ENCODE assay signal across 11 cellular contexts in the genomic region with DNA sequence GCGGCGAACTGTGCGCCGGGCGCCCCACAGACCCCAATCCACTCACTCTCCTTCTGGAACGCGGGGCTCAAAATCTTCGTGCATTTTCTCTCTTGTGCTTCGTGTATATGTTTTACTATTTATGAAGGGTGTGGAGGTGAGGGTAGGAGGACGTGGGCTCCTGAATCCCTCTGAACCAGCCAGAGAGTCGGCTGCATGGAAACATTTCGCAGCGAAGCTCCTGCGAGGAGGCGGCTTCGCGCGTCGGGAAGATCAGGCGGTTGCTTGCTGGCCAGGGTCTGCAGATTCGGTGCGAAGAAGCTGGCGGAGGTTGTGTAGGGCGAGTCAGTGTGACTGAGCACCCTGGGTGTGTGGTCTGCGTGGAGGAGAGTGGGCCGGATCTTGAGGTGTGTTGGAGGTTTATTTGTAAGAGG. TPM values are rescaled to one million over a fixed set of nuclear protein-coding genes. Genes with fewer than 3 reads are reported as not detected.
DNase-seq lines count a peak whose midpoint lies in the region; ATAC-seq and TF ChIP-seq lines count a peak whose summit lies in the region.
"Had no signal": no experiment of that assay in that cellular context is flagged by ENCODE, and none has a peak within 500 bp of the region (broad histone marks: within the 10 kb centered on the region; RNA-seq: fewer than 3 reads in every experiment).

No MANE protein-coding gene starts in this region.

- no peaks in the 10 kb centered on the region for H3K9me3 ChIP-seq in hepatocyte (ENCODE audit: low read depth)
- H3K9me3 ChIP-seq in CD4-positive, alpha-beta T cell (ENCODE audit: control insufficient read depth, low read length): no peaks in the 10 kb centered on the region

- peaks cover 50% of the 10 kb centered on the region for H3K27me3 Mint-ChIP-seq in CD4-positive, alpha-beta T cell

- peak overlapping the region; percentile 96 for H2AFZ ChIP-seq in hepatocyte

- no peaks in the 10 kb centered on the region for H4K20me1 ChIP-seq in hepatocyte (ENCODE audit: insufficient read depth, poor library complexity, severe bottlenecking)

- H3K4me1 Mint-ChIP-seq in CD4-positive, alpha-beta T cell (ENCODE audit: low read depth): no peaks in the 10 kb centered on the region

- TF ChIP-seq CTCF in hepatocyte (IDR thresholded peaks at IDR 0.05; ENCODE audit: poor library complexity): no peak
- TF ChIP-seq CTCF in CD4-positive, alpha-beta T cell (IDR thresholded peaks at IDR 0.05): no peak

- H3K27ac ChIP-seq in hepatocyte: peak overlapping the region; percentile 91
- no peak overlapping the region for H3K27ac ChIP-seq in CD4-positive, alpha-beta T cell (ENCODE audit: low read depth, low read length)

- DNase-seq in ELF-1 (ENCODE audit: low read depth, low spot score) (peak; percentile 2), NCI-H526 treated with DMSO at 0.1 percent for 48 hours (lab: John Stamatoyannopoulos, UW) (peak; percentile 22), hepatocyte (ENCODE audit: low spot score) (peak; percentile 39), posterior cingulate gyrus (peak in 7 of 10 donors; percentile 17 to 90 (median 34)), kidney glomerular epithelial cell (lab: John Stamatoyannopoulos, UW) (no peak)
- DNase-seq in CD4-positive, alpha-beta T cell: no peak
- no peak for DNase-seq in activated CD4-positive, alpha-beta T cell treated with anti-CD3 and anti-CD28 coated beads, Interleukin-2, amount 50 U/mL, for 1 hour
- DNase-seq: activated CD4-positive, alpha-beta T cell treated with anti-CD3 and anti-CD28 coated beads, Interleukin-2, amount 50 U/mL, for 4 hours; PC-3 had no signal

- peaks cover 24% of the 10 kb centered on the region for H3K27me3 ChIP-seq in hepatocyte
- peaks cover 43% of the 10 kb centered on the region for H3K27me3 ChIP-seq in CD4-positive, alpha-beta T cell (ENCODE audit: control insufficient read depth, insufficient read depth, low read length)

- 4% methylated on average over 26 of the region's 26 CpGs for WGBS in hepatocyte (ENCODE audit: low lambda C conversion rate, missing lambda C conversion rate)

- POLR2A ChIA-PET in CD4-positive, alpha-beta T cell (lab: Charles Lee): no interaction called here

- intact Hi-C loops in posterior cingulate gyrus (cut with DNase I): no loop called here
- intact Hi-C loops in CD4-positive, alpha-beta T cell (cut with DNase I, micrococcal nuclease): no loop called here

- H3K4me3 Mint-ChIP-seq in CD4-positive, alpha-beta T cell: no peak overlapping the region

- no peak for ATAC-seq in CD4-positive, alpha-beta T cell (ENCODE audit: poor library complexity)
- ATAC-seq in HG02973 (IDR thresholded peaks at IDR 0.05; ENCODE audit: unreplicated experiment): no peak
- ATAC-seq: K562, PC-3 had no signal

- no peaks in the 10 kb centered on the region for H3K9me3 Mint-ChIP-seq in CD4-positive, alpha-beta T cell

- CTCF ChIA-PET in CD4-positive, alpha-beta T cell (lab: Charles Lee): no interaction called here

- no peaks in the 10 kb centered on the region for H3K9me2 ChIP-seq in hepatocyte (replicated peaks; ENCODE audit: insufficient read depth)

- H3K4me3 ChIP-seq in hepatocyte: peak overlapping the region; percentile 77
- H3K4me3 ChIP-seq: K562 had no signal

- no peaks in the 10 kb centered on the region for H3K36me3 Mint-ChIP-seq in CD4-positive, alpha-beta T cell (ENCODE audit: low read depth)

- no peaks in the 10 kb centered on the region for H3K36me3 ChIP-seq in hepatocyte (replicated peaks; ENCODE audit: insufficient read depth, low read depth)

- peak overlapping the region; percentile 95 for H3K4me2 ChIP-seq in hepatocyte

- H3K79me2 ChIP-seq in hepatocyte: peaks cover 42% of the 10 kb centered on the region

- peaks cover 6% of the 10 kb centered on the region for H3K4me1 ChIP-seq in hepatocyte (ENCODE audit: insufficient read depth)

- no peak overlapping the region for H3K27ac Mint-ChIP-seq in CD4-positive, alpha-beta T cell

RNA-seq across cellular contexts. Expression of a gene that starts 1.1 kb away (rescaled TPM):
- 30.3 and 35.2 TPM in 2 replicates for total RNA-seq in hepatocyte
- 17.4 and 17.6 TPM in 2 replicates for polyA plus RNA-seq in hepatocyte
- not detected for total RNA-seq in CD4-positive, alpha-beta T cell
- total RNA-seq: K562, PC-3 had no signal
- polyA plus RNA-seq: K562 had no signal

Comparison
In these comparisons a context has a peak if more than half of its experiments do, and no peak if none do; other contexts are left out.
1. DNase-seq: peak in ELF-1 (single experiment), NCI-H526 treated with DMSO at 0.1 percent for 48 hours (single experiment), hepatocyte (single experiment) and posterior cingulate gyrus (7 of 10); none in CD4-positive, alpha-beta T cell (0 of 10), activated CD4-positive, alpha-beta T cell treated with anti-CD3 and anti-CD28 coated beads, Interleukin-2, amount 50 U/mL, for 1 hour (single experiment) and kidney glomerular epithelial cell (single experiment).
2. RNA of a gene that starts 1.1 kb away (total RNA-seq): 30.3 to 35.2 TPM in hepatocyte; not detected in CD4-positive, alpha-beta T cell; every median in the first group is over 10 times any median in the second.